ENCODE assay signal across 1 cellular context in genomic region chr19:41265376-41266153, GRCh38.
TF ChIP-seq lines count a peak whose summit lies in the region.

No MANE protein-coding gene starts in this region.

TF ChIP-seq in SK-N-SH treated with all-trans-retinoic acid at 6 μM for 48 hours, 23 proteins besides CTCF, POLR2A, EP300 and RAD21 (continued from another document):
- no peak for TF ChIP-seq TSHZ2 (CRISPR knock-in tag; IDR thresholded peaks at IDR 0.05)
- no peak for TF ChIP-seq PPARA (CRISPR knock-in tag; IDR thresholded peaks at IDR 0.05; ENCODE audit: borderline replicate concordance)
- no peak for TF ChIP-seq OSR1 (CRISPR knock-in tag; IDR thresholded peaks at IDR 0.05)
- no peak for TF ChIP-seq ESRRG (CRISPR knock-in tag; IDR thresholded peaks at IDR 0.05)
- no peak for TF ChIP-seq TCF4 (CRISPR knock-in tag; IDR thresholded peaks at IDR 0.05; ENCODE audit: borderline replicate concordance)
- no peak for TF ChIP-seq SNAI2 (CRISPR knock-in tag; IDR thresholded peaks at IDR 0.05)
- no peak for TF ChIP-seq ISL1 (CRISPR knock-in tag; IDR thresholded peaks at IDR 0.05)
- TF ChIP-seq ZFP3 (CRISPR knock-in tag; IDR thresholded peaks at IDR 0.05), result no peak
